Comparison of ENCODE assay signal across 9 cellular contexts in genomic region chr5:125484272-125485002, GRCh38.
DNase-seq lines count a peak whose midpoint lies in the region; ATAC-seq and TF ChIP-seq lines count a peak whose summit lies in the region.
"Had no signal": no experiment of that assay in that cellular context is flagged by ENCODE, and none has a peak within 500 bp of the region (broad histone marks: within the 10 kb centered on the region; RNA-seq: fewer than 3 reads in every experiment).

No MANE protein-coding gene starts in this region.

- POLR2A ChIA-PET in HEK293 (lab: Yijun Ruan, JAX): interaction anchor here (1.0 to 1.9 kb wide), 3 partner anchors 75 to 441 kb away, joined by 3 to 9 read pairs (median 9); no protein-coding TSS in a partner anchor

- H3K9ac ChIP-seq in OCI-LY3 (ENCODE audit: low read length): no peak overlapping the region
- H3K9ac ChIP-seq: KMS-11 had no signal

- H4K20me1 ChIP-seq in OCI-LY3 (ENCODE audit: insufficient read depth, low read length): no peaks in the 10 kb centered on the region

- no peaks in the 10 kb centered on the region for H3K79me2 ChIP-seq in OCI-LY3 (ENCODE audit: low read length)

- peaks cover 0 to 3% (median 1%) of the 10 kb centered on the region in 3 donors for H3K27me3 Mint-ChIP-seq in immature natural killer cell (ENCODE audit: low read depth in 3 of 3)

- DNase-seq in immature natural killer cell (no peak), GM20000 (ENCODE audit: low spot score) (no peak)

- ATAC-seq in esophagus mucosa (peak; percentile 76), HG02970 (IDR thresholded peaks at IDR 0.05; ENCODE audit: low FRiP score, unreplicated experiment) (no peak), GM18511 (IDR thresholded peaks at IDR 0.05; ENCODE audit: unreplicated experiment) (no peak)

- H3K36me3 ChIP-seq in HEK293 (ENCODE audit: control insufficient read depth in 2 of 2, insufficient read depth in 1 of 2, low read length in 2 of 2) (no peaks in the 10 kb centered on the region), OCI-LY3 (replicated peaks; ENCODE audit: low read depth, low read length) (no peaks in the 10 kb centered on the region), muscle layer of duodenum (ENCODE audit: control insufficient read depth in 1 of 2, insufficient read depth in 2 of 2, low read length in 2 of 2) (no peaks in the 10 kb centered on the region)

- peak overlapping the region; percentile 65; the same call in 1 of the 2 replicates for H2AFZ ChIP-seq in OCI-LY3 (ENCODE audit: low read depth, low read length)

- H3K27ac ChIP-seq in HEK293 (ENCODE audit: extremely low read depth, low read depth, low read length) (peak overlapping the region; percentile 97), OCI-LY3 (ENCODE audit: low read length) (no peak overlapping the region), muscle layer of duodenum (ENCODE audit: low read length) (peak overlapping the region; percentile 70)
- H3K27ac ChIP-seq: KMS-11 had no signal

- no peaks in the 10 kb centered on the region for H3K27me3 ChIP-seq in OCI-LY3 (ENCODE audit: low read depth, low read length)
- H3K27me3 ChIP-seq in muscle layer of duodenum (ENCODE audit: low read depth, low read length): no peaks in the 10 kb centered on the region

- no peak overlapping the region for H3K4me2 ChIP-seq in OCI-LY3 (ENCODE audit: low read length)
- H3K4me2 ChIP-seq: KMS-11 had no signal

- TF ChIP-seq CTCF in HEK293 (tag by site-specific recombination; IDR thresholded peaks at IDR 0.05) (no peak), OCI-LY3 (IDR thresholded peaks at IDR 0.05; ENCODE audit: low read depth, low read length) (no peak), GM20000 (IDR thresholded peaks at IDR 0.05; ENCODE audit: extremely low read depth, missing control alignments) (no peak)

- no peaks in the 10 kb centered on the region for H3K36me3 Mint-ChIP-seq in immature natural killer cell

- H3K4me1 ChIP-seq in HEK293 (ENCODE audit: control insufficient read depth, insufficient read depth, low read length) (peaks cover 24% of the 10 kb centered on the region), OCI-LY3 (ENCODE audit: low read length) (no peaks in the 10 kb centered on the region), muscle layer of duodenum (ENCODE audit: control insufficient read depth in 1 of 2, insufficient read depth in 2 of 2, low read length in 2 of 2) (peaks cover 9 to 34% of the 10 kb centered on the region in 2 donors)

- H3K9me3 Mint-ChIP-seq in immature natural killer cell: peaks cover 0 to 5% (median 0%) of the 10 kb centered on the region in 6 donors

- H3K4me1 Mint-ChIP-seq in immature natural killer cell: no peaks in the 10 kb centered on the region

- H3K27ac Mint-ChIP-seq in immature natural killer cell: no peak overlapping the region

- H3K4me3 ChIP-seq in HEK293 (ENCODE audit: low read depth, low read length) (no peak overlapping the region), OCI-LY3 (ENCODE audit: low read length) (no peak overlapping the region), muscle layer of duodenum (ENCODE audit: low read depth in 1 of 2, low read length in 2 of 2) (peak overlapping the region; percentile 18 to 36)

- CTCF ChIA-PET in HEK293 (lab: Yijun Ruan, JAX): no interaction called here

- H3K9me3 ChIP-seq in HEK293 (ENCODE audit: control insufficient read depth, insufficient read depth, low read depth, low read length): no peaks in the 10 kb centered on the region
- H3K9me3 ChIP-seq in OCI-LY3 (ENCODE audit: insufficient read depth, low read length): no peaks in the 10 kb centered on the region
- H3K9me3 ChIP-seq in muscle layer of duodenum (ENCODE audit: control insufficient read depth in 1 of 2, low read length in 2 of 2): no peaks in the 10 kb centered on the region

- H3K4me3 Mint-ChIP-seq in immature natural killer cell: no peak overlapping the region

TF ChIP-seq in HEK293, 187 proteins besides CTCF, POLR2A, EP300 and RAD21 (continues in another document):
- TF ChIP-seq ZNF184 (tag by site-specific recombination; IDR thresholded peaks at IDR 0.05): peak; percentile 32; the same call in 1 of the 2 replicates
- no peak for TF ChIP-seq SALL2 (tag by site-specific recombination; IDR thresholded peaks at IDR 0.05; ENCODE audit: borderline replicate concordance)
- no peak for TF ChIP-seq ZNF426 (tag by site-specific recombination; IDR thresholded peaks at IDR 0.05)
- TF ChIP-seq ZNF292 (tag by site-specific recombination; IDR thresholded peaks at IDR 0.05; ENCODE audit: borderline replicate concordance, low read depth): no peak
- TF ChIP-seq ZIC2 (tag by site-specific recombination; IDR thresholded peaks at IDR 0.05): peak; percentile 77
- TF ChIP-seq ZNF114 (tag by site-specific recombination; IDR thresholded peaks at IDR 0.05): no peak
- TF ChIP-seq ZNF404 (tag by site-specific recombination; IDR thresholded peaks at IDR 0.05): no peak
- peak; percentile 81 for TF ChIP-seq SP7 (tag by site-specific recombination; IDR thresholded peaks at IDR 0.05)
- TF ChIP-seq SCRT2 (tag by site-specific recombination; IDR thresholded peaks at IDR 0.05): 0 out of 2 replicates have a peak, but pooled peaks have one; percentile 11
- peak; percentile 60 for TF ChIP-seq BCL6B (tag by site-specific recombination; IDR thresholded peaks at IDR 0.05)
- no peak for TF ChIP-seq ZNF624 (tag by site-specific recombination; IDR thresholded peaks at IDR 0.05)
- TF ChIP-seq ZNF561 (tag by site-specific recombination; IDR thresholded peaks at IDR 0.05; ENCODE audit: borderline replicate concordance): no peak
- TF ChIP-seq ZNF2 (tag by site-specific recombination; IDR thresholded peaks at IDR 0.05): no peak
- no peak for TF ChIP-seq PATZ1 (tag by site-specific recombination; IDR thresholded peaks at IDR 0.05)
- no peak for TF ChIP-seq ZNF416 (tag by site-specific recombination; IDR thresholded peaks at IDR 0.05)
- no peak for TF ChIP-seq HOXA7 (CRISPR knock-in tag; IDR thresholded peaks at IDR 0.05; ENCODE audit: borderline replicate concordance)
- TF ChIP-seq ZXDB (tag by site-specific recombination; IDR thresholded peaks at IDR 0.05): peak; percentile 75
- TF ChIP-seq ZNF148 (tag by site-specific recombination; IDR thresholded peaks at IDR 0.05; ENCODE audit: borderline replicate concordance): no peak
- 0 out of 2 replicates have a peak, but pooled peaks have one; percentile 8 for TF ChIP-seq ZNF660 (tag by site-specific recombination; IDR thresholded peaks at IDR 0.05)

Comparison
In these comparisons a context has a peak if more than half of its experiments do, and no peak if none do; other contexts are left out.
1. H3K4me3 ChIP-seq: peak in muscle layer of duodenum (2 of 2); none in HEK293 (single experiment) and OCI-LY3 (single experiment).